In genomic region chr10:56360967-56361841, GRCh38 we compare ENCODE assay signal across 8 cellular contexts. TPM values are rescaled to one million over a fixed set of nuclear protein-coding genes. Genes with fewer than 3 reads are reported as not detected.
A peak's percentile ranks its signal among the peaks of the same experiment; 100 is the strongest.
DNase-seq lines count a peak whose midpoint lies in the region; ATAC-seq and TF ChIP-seq lines count a peak whose summit lies in the region.

TSS of gene ZWINT (minus strand) at chr10:56361259. CDS start at chr10:56361236, 23 bp downstream.

- ATAC-seq in GM19023 (IDR thresholded peaks at IDR 0.05; ENCODE audit: unreplicated experiment) (peak; percentile 99), HG03196 (IDR thresholded peaks at IDR 0.05; ENCODE audit: unreplicated experiment) (peak; percentile 99), WTC11 (peak; percentile 99)

- H3K4me3 Mint-ChIP-seq in WTC11 (peak within 1 kb of the TSS; percentile 100), immature natural killer cell (peak within 1 kb of the TSS; percentile 88 to 98 (median 93))

- CTCF ChIA-PET in WTC11 (lab: Charles Lee), result interaction anchor here (0.6 to 1.5 kb wide), 3 partner anchors 9 to 421 kb away, joined by 3 to 7 read pairs (median 3); no protein-coding TSS in a partner anchor

- DNase-seq in AG09309 (ENCODE audit: low read depth) (peak; percentile 80), NCI-H226 (peak; percentile 93), WTC11 (ENCODE audit: low spot score) (peak; percentile 94), cardiac fibroblast (ENCODE audit: low read depth in 2 of 2) (peak; percentile 97 to 98), immature natural killer cell (peak; percentile 80 to 90 (median 86)), smooth muscle cell of the brain vasculature (ENCODE audit: low read depth, low spot score) (peak; percentile 94)

- peaks cover 15% of the 10 kb centered on the region for H3K4me1 Mint-ChIP-seq in WTC11
- H3K4me1 Mint-ChIP-seq in immature natural killer cell, result peaks cover 45 to 50% of the 10 kb centered on the region in 2 donors

- H3K27me3 Mint-ChIP-seq in WTC11 (ENCODE audit: low read depth), result no peaks in the 10 kb centered on the region; the same call in 1 of the 2 replicates
- peaks cover 3 to 7% (median 5%) of the 10 kb centered on the region in 3 donors for H3K27me3 Mint-ChIP-seq in immature natural killer cell (ENCODE audit: low read depth in 3 of 3)

- peak within 1 kb of the TSS; percentile 78 for H3K4me3 ChIP-seq in AG09309 (ENCODE audit: control insufficient read depth, low read depth, low read length)
- peak within 1 kb of the TSS; percentile 79 to 91 for H3K4me3 ChIP-seq in cardiac fibroblast (replicated peaks in 1 of 2; ENCODE audit: low read depth in 2 of 2, low read length in 2 of 2)

- TF ChIP-seq CTCF in AG09309 (IDR thresholded peaks at IDR 0.05; ENCODE audit: control insufficient read depth, insufficient read depth, low read depth, low read length, missing control alignments), result no peak
- TF ChIP-seq CTCF in WTC11 (IDR thresholded peaks at IDR 0.05), result no peak
- TF ChIP-seq CTCF in cardiac fibroblast (IDR thresholded peaks at IDR 0.05; ENCODE audit: low read depth, low read length), result no peak

- POLR2A ChIA-PET in WTC11 (lab: Charles Lee), result interaction anchor here (0.7 to 1.5 kb wide), 5 partner anchors 10 to 1319 kb away, joined by 3 to 4 read pairs (median 3); no protein-coding TSS in a partner anchor

- H3K9me3 Mint-ChIP-seq in WTC11 (no peaks in the 10 kb centered on the region), immature natural killer cell (no peaks in the 10 kb centered on the region)

- H3K36me3 Mint-ChIP-seq in WTC11, result peaks cover 31% of the 10 kb centered on the region
- H3K36me3 Mint-ChIP-seq in immature natural killer cell, result no peaks in the 10 kb centered on the region

- H3K27ac Mint-ChIP-seq in WTC11 (peak within 1 kb of the TSS; percentile 94), immature natural killer cell (peak within 1 kb of the TSS; percentile 65 to 90 (median 86))

TF ChIP-seq in WTC11, 78 proteins besides CTCF, POLR2A, EP300 and RAD21:
- TF ChIP-seq TEAD1 (CRISPR knock-in tag; IDR thresholded peaks at IDR 0.05), result 0 out of 2 replicates have a peak, but pooled peaks have one; percentile 19
- TF ChIP-seq FOXJ3 (CRISPR knock-in tag; IDR thresholded peaks at IDR 0.05; ENCODE audit: borderline replicate concordance), result no peak
- peak; percentile 54; the same call in 1 of the 2 replicates for TF ChIP-seq CREM (CRISPR knock-in tag; IDR thresholded peaks at IDR 0.05)
- TF ChIP-seq ATF6 (CRISPR knock-in tag; IDR thresholded peaks at IDR 0.05), result no peak
- peak; percentile 75 for TF ChIP-seq GABPB1 (CRISPR knock-in tag; IDR thresholded peaks at IDR 0.05)
- TF ChIP-seq FOXK1 (CRISPR knock-in tag; IDR thresholded peaks at IDR 0.05), result peak; percentile 67; the same call in 1 of the 2 replicates
- TF ChIP-seq MAX (CRISPR knock-in tag; IDR thresholded peaks at IDR 0.05), result peak; percentile 50; the same call in 1 of the 2 replicates
- TF ChIP-seq ETV6 (CRISPR knock-in tag; IDR thresholded peaks at IDR 0.05), result 0 out of 2 replicates have a peak, but pooled peaks have one; percentile 13
- TF ChIP-seq MYBL2 (CRISPR knock-in tag; IDR thresholded peaks at IDR 0.05), result peak; percentile 57; the same call in 1 of the 2 replicates
- no peak for TF ChIP-seq STAT6 (CRISPR knock-in tag; conservative IDR thresholded peaks at IDR 0.05; ENCODE audit: low read depth)
- TF ChIP-seq SMAD3 (CRISPR knock-in tag; IDR thresholded peaks at IDR 0.05; ENCODE audit: borderline replicate concordance), result no peak
- TF ChIP-seq FOXP1 (CRISPR knock-in tag; IDR thresholded peaks at IDR 0.05; ENCODE audit: borderline replicate concordance), result peak; percentile 59; the same call in 1 of the 2 replicates
- peak; percentile 96 for TF ChIP-seq E2F4 (CRISPR knock-in tag; IDR thresholded peaks at IDR 0.05; ENCODE audit: borderline replicate concordance, low read depth)
- no peak for TF ChIP-seq ZNF671 (CRISPR knock-in tag; IDR thresholded peaks at IDR 0.05)
- 0 out of 2 replicates have a peak, but pooled peaks have one; percentile 22 for TF ChIP-seq E2F1 (CRISPR knock-in tag; IDR thresholded peaks at IDR 0.05)
- no peak for TF ChIP-seq HMGA2 (CRISPR knock-in tag; IDR thresholded peaks at IDR 0.05)
- 0 out of 2 replicates have a peak, but pooled peaks have one; percentile 33 for TF ChIP-seq NFE2L1 (CRISPR knock-in tag; IDR thresholded peaks at IDR 0.05)
- peak; percentile 91 for TF ChIP-seq NFYB (CRISPR knock-in tag; conservative IDR thresholded peaks at IDR 0.05; ENCODE audit: low read depth)
- TF ChIP-seq E2F5 (CRISPR knock-in tag; IDR thresholded peaks at IDR 0.05), result peak; percentile 94
- peak; percentile 68 for TF ChIP-seq SP1 (CRISPR knock-in tag; conservative IDR thresholded peaks at IDR 0.05)

RNA-seq across cellular contexts. Expression of gene ZWINT, which starts in this region (rescaled TPM):
- total RNA-seq in WTC11 (2021), result 66.9 to 67.8 TPM (median 67.8 TPM) in 3 replicates
- polyA plus RNA-seq in immature natural killer cell, result 1 to 10 TPM; 4.5 to 5.9 (median 5.1) TPM

Comparison
In these comparisons a context has a peak if more than half of its experiments do, and no peak if none do; other contexts are left out.
1. Peak in every context shown above with its lines: DNase-seq, ATAC-seq and H3K4me3 ChIP-seq.